ENCODE assay signal across 8 cellular contexts in the genomic region with DNA sequence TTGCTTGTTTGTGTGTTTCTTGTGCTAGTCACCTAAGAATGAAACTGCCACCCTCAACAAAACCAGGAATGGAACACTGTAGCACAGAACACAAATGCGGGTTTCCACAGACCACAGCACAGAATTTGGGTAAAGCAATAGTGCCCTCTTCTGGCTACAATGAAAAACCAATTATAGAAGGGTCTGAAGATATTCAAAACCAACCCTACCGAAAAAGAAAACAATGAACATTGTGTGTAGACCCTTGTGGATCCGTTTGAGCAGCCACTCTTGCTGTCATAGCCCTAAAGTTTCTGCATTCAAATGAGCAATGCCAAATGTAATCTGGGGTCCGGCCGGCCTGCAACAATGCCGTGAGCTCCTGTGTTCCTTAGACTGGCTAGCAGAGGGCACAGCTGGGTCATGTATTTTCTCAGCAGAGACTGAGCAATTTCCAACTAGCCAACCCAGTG. TPM values are rescaled to one million over a fixed set of nuclear protein-coding genes. Genes with fewer than 3 reads are reported as not detected.
DNase-seq lines count a peak whose midpoint lies in the region; ATAC-seq, FAIRE-seq and TF ChIP-seq lines count a peak whose summit lies in the region.

No MANE protein-coding gene starts in this region.

- DNase-seq in A172 (ENCODE audit: low spot score) = peak; percentile 61
- DNase-seq in EL = peak; percentile 70
- peak; percentile 45 for DNase-seq in NCI-H2227 treated with DMSO at 0.1 percent for 48 hours (lab: John Stamatoyannopoulos, UW)
- no peak for DNase-seq in activated B cell treated with CpG ODN at 0.5 μM for 24 hours
- DNase-seq in frontal cortex (ENCODE audit: low spot score in 2 of 2) = peak; percentile 49 to 68
- DNase-seq in ovary = peak in 1 of 5 donors; percentile 31

- intact Hi-C loops in activated B cell treated with CpG ODN at 0.5 μM for 24 hours (cut with micrococcal nuclease) (loop anchor here (1.0 to 10.0 kb wide), 9 partner anchors 254 to 1154 kb away; a partner anchor contains a TSS), ovary (cut with DNase I) (loop anchor here in 2 of 4 donors (2.0 to 10.0 kb wide), 4 partner anchors 264 to 1097 kb away; no protein-coding TSS in a partner anchor)

- POLR2A ChIA-PET in activated B cell treated with CpG ODN at 0.5 μM for 24 hours (lab: Charles Lee) = no interaction called here

- 9 to 11% (median 10%) methylated on average over 6 of the region's 6 CpGs for WGBS in ovary, 3 donors

- peak; percentile 80 for FAIRE-seq in frontal cortex (lab: Jason Lieb, UNC)

- H3K4me1 ChIP-seq in ovary (ENCODE audit: insufficient read depth) = no peaks in the 10 kb centered on the region

- no peaks in the 10 kb centered on the region for H3K9me3 ChIP-seq in ovary

- H3K36me3 Mint-ChIP-seq in activated B cell treated with CpG ODN at 0.5 μM for 24 hours (ENCODE audit: low read depth) = no peaks in the 10 kb centered on the region

- no peak overlapping the region for H3K27ac ChIP-seq in ovary

- H3K9me3 Mint-ChIP-seq in activated B cell treated with CpG ODN at 0.5 μM for 24 hours = no peaks in the 10 kb centered on the region

- no peak for TF ChIP-seq POLR2A in ovary (IDR thresholded peaks at IDR 0.05)

- no peaks in the 10 kb centered on the region for H3K4me1 Mint-ChIP-seq in activated B cell treated with CpG ODN at 0.5 μM for 24 hours

- H3K27me3 ChIP-seq in ovary = no peaks in the 10 kb centered on the region

- H3K4me3 Mint-ChIP-seq in activated B cell treated with CpG ODN at 0.5 μM for 24 hours = no peak overlapping the region

- no peak for TF ChIP-seq EP300 in ovary (IDR thresholded peaks at IDR 0.05)

- no peaks in the 10 kb centered on the region for H3K36me3 ChIP-seq in ovary

- peaks cover 7% of the 10 kb centered on the region for H3K27me3 Mint-ChIP-seq in activated B cell treated with CpG ODN at 0.5 μM for 24 hours

- H3K27ac Mint-ChIP-seq in activated B cell treated with CpG ODN at 0.5 μM for 24 hours = no peak overlapping the region

- peak; percentile 63 for ATAC-seq in HG02763 (IDR thresholded peaks at IDR 0.05; ENCODE audit: unreplicated experiment)
- ATAC-seq in activated B cell treated with CpG ODN at 0.5 μM for 24 hours (ENCODE audit: low read depth) = peak; percentile 78
- no peak for ATAC-seq in GM18858 (IDR thresholded peaks at IDR 0.05; ENCODE audit: unreplicated experiment)

- TF ChIP-seq CTCF in activated B cell treated with CpG ODN at 0.5 μM for 24 hours (IDR thresholded peaks at IDR 0.05) (peak; percentile 53), ovary (IDR thresholded peaks at IDR 0.05) (peak; percentile 58 to 78 (median 67))

- CTCF ChIA-PET in activated B cell treated with CpG ODN at 0.5 μM for 24 hours (lab: Charles Lee) = interaction anchor here (0.7 to 3.2 kb wide), 8 partner anchors 9 to 1058 kb away, joined by 3 to 52 read pairs (median 4); no protein-coding TSS in a partner anchor

- no peak overlapping the region for H3K4me3 ChIP-seq in ovary

RNA-seq across cellular contexts. Expression of a gene that starts 8.3 kb away (rescaled TPM):
- 26.2 and 28.3 TPM in 2 replicates for total RNA-seq in A172 (2014; rRNA removed; shearing (Covaris generic))
- total RNA-seq in activated B cell treated with CpG ODN at 0.5 μM for 24 hours (6.6 and 7.2 TPM in 2 replicates), frontal cortex (1,653 TPM), ovary (10 to 100 TPM; 13.2 to 54.7 (median 23.4) TPM)
- polyA plus RNA-seq in ovary = 10 to 100 TPM; 40.4 to 57.2 TPM

RNA-seq across cellular contexts. Expression of a gene that starts 36.2 kb away (rescaled TPM):
- total RNA-seq in A172 (2014; rRNA removed; shearing (Covaris generic)) = 438 and 450 TPM in 2 replicates
- total RNA-seq in activated B cell treated with CpG ODN at 0.5 μM for 24 hours (34.5 and 43.2 TPM in 2 replicates), frontal cortex (29.8 TPM), ovary (10 to 100 TPM; 63.5 to 99.3 (median 88.6) TPM)
- 100 to 1,000 TPM in 1 of 2 donors, 10 to 100 TPM in 1; 80.7 to 159 TPM for polyA plus RNA-seq in ovary

Comparison
In these comparisons a context has a peak if more than half of its experiments do, and no peak if none do; other contexts are left out.
1. RNA of a gene that starts 8.3 kb away (total RNA-seq): 1,653 TPM in frontal cortex (single experiment); 26.2 to 28.3 TPM in A172, 13.2 to 54.7 TPM in ovary and 6.6 to 7.2 TPM in activated B cell treated with CpG ODN at 0.5 μM for 24 hours; every median in the first group is over 10 times any median in the second.